1 cellular context compared by ENCODE assay signal in the genomic region with DNA sequence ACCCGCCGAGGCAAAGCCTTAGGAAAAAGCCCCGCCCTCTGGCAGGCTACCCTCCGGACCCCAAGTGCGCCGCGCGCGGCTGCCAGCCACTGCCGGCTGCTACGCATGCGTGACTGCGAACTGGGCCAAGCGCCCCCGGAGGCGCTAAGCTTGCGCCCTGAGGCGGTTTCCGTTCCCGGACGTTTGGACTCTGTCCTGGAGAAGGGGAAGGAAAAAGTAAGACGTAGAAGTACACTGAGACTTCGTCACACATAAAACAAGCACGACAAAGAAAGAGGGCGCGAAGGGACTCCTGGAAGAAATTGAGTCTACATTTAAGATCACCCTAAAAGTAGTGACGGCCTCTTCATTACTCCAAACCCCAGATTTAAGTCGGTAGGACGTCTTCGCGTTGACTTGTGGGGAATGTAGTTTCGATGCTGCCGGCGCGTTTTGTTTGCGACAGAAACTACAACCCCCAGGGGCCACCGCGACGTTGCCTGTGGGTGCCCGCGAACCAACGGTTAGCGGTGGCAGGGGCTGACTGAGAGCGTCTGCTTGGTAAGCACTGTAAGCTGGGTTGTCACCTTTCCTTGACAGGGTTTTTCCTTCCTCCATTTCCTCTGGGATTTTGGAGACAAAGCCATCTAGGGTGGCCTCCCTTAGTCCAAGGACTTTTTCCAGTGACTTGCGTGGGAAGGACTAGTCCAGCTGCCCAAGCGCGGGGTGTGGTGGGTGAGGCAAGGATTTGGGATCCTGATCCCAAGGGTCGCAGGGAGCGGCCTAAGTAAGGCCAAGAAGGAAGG.
TF ChIP-seq lines count a peak whose summit lies in the region.

A gene (plus strand): TSS at position 472 of the 785 bp plus-strand sequence. CDS start 49,715 bp downstream, outside the sequence.

TF ChIP-seq in HepG2, 621 proteins besides CTCF, POLR2A, EP300 and RAD21 (continued from another document and continues in another):
- TF ChIP-seq, protein P1, sequence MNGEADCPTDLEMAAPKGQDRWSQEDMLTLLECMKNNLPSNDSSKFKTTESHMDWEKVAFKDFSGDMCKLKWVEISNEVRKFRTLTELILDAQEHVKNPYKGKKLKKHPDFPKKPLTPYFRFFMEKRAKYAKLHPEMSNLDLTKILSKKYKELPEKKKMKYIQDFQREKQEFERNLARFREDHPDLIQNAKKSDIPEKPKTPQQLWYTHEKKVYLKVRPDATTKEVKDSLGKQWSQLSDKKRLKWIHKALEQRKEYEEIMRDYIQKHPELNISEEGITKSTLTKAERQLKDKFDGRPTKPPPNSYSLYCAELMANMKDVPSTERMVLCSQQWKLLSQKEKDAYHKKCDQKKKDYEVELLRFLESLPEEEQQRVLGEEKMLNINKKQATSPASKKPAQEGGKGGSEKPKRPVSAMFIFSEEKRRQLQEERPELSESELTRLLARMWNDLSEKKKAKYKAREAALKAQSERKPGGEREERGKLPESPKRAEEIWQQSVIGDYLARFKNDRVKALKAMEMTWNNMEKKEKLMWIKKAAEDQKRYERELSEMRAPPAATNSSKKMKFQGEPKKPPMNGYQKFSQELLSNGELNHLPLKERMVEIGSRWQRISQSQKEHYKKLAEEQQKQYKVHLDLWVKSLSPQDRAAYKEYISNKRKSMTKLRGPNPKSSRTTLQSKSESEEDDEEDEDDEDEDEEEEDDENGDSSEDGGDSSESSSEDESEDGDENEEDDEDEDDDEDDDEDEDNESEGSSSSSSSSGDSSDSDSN (CRISPR knock-in tag; IDR thresholded peaks at IDR 0.05) = no peak; the same call in none of the 2 replicates
- TF ChIP-seq ZNF354B (CRISPR knock-in tag; IDR thresholded peaks at IDR 0.05) (no peak), HNRNPUL1 (IDR thresholded peaks at IDR 0.05; ENCODE audit: low read depth, low read length) (no peak), NAIF1 (CRISPR knock-in tag; IDR thresholded peaks at IDR 0.05; ENCODE audit: borderline replicate concordance) (peak; percentile 70), ZNF552 (CRISPR knock-in tag; IDR thresholded peaks at IDR 0.05; ENCODE audit: borderline replicate concordance) (no peak), CBX1 (IDR thresholded peaks at IDR 0.05; ENCODE audit: low read depth) (no peak), HDAC6 (IDR thresholded peaks at IDR 0.05; ENCODE audit: low read depth, low read length) (no peak), ZNF615 (CRISPR knock-in tag; IDR thresholded peaks at IDR 0.05; ENCODE audit: borderline replicate concordance) (no peak), MYC (CRISPR knock-in tag; IDR thresholded peaks at IDR 0.05; ENCODE audit: borderline replicate concordance) (peak; percentile 52; the same call in 1 of the 2 replicates), ZNF564 (CRISPR knock-in tag; IDR thresholded peaks at IDR 0.05) (no peak), KDM5A (IDR thresholded peaks at IDR 0.05; ENCODE audit: borderline replicate concordance, low read length) (peak; percentile 85; the same call in 1 of the 2 replicates), MIER3 (CRISPR knock-in tag; IDR thresholded peaks at IDR 0.05; ENCODE audit: borderline replicate concordance) (no peak), TRIM24 (CRISPR knock-in tag; IDR thresholded peaks at IDR 0.05) (no peak), POLR2AphosphoS5 (IDR thresholded peaks at IDR 0.05; ENCODE audit: low read depth, low read length) (peak; percentile 78), ZNF547 (CRISPR knock-in tag; IDR thresholded peaks at IDR 0.05) (no peak; the same call in 1 of the 2 replicates), EEA1 (CRISPR knock-in tag; IDR thresholded peaks at IDR 0.05; ENCODE audit: borderline replicate concordance) (no peak), KAT2B (IDR thresholded peaks at IDR 0.05; ENCODE audit: borderline replicate concordance, low read depth, low read length) (no peak), SUZ12 (IDR thresholded peaks at IDR 0.05; ENCODE audit: low read depth, low read length) (peak; percentile 74), CAMTA2 (CRISPR knock-in tag; IDR thresholded peaks at IDR 0.05; ENCODE audit: borderline replicate concordance) (no peak), CHD4 (IDR thresholded peaks at IDR 0.05; ENCODE audit: borderline replicate concordance, low read length) (no peak), RARG (CRISPR knock-in tag; IDR thresholded peaks at IDR 0.05; ENCODE audit: low read depth) (0 out of 2 replicates have a peak, but pooled peaks have one; percentile 81), KDM2A (CRISPR knock-in tag; IDR thresholded peaks at IDR 0.05; ENCODE audit: borderline replicate concordance, low read depth) (no peak), NONO (IDR thresholded peaks at IDR 0.05) (no peak), NONO (CRISPR knock-in tag; conservative IDR thresholded peaks at IDR 0.05) (0 out of 2 replicates have a peak, but pooled peaks have one; percentile 29), ZSCAN25 (CRISPR knock-in tag; IDR thresholded peaks at IDR 0.05) (no peak), HNF4G (IDR thresholded peaks at IDR 0.05; ENCODE audit: borderline replicate concordance, low read depth, low read length) (peak; percentile 42; the same call in 1 of the 2 replicates), HNF4G (CRISPR knock-in tag; IDR thresholded peaks at IDR 0.05; ENCODE audit: borderline replicate concordance, low read depth) (no peak), ZBTB42 (CRISPR knock-in tag; IDR thresholded peaks at IDR 0.05) (no peak), PLRG1 (conservative IDR thresholded peaks at IDR 0.05) (no peak)
- TF ChIP-seq, protein P2, sequence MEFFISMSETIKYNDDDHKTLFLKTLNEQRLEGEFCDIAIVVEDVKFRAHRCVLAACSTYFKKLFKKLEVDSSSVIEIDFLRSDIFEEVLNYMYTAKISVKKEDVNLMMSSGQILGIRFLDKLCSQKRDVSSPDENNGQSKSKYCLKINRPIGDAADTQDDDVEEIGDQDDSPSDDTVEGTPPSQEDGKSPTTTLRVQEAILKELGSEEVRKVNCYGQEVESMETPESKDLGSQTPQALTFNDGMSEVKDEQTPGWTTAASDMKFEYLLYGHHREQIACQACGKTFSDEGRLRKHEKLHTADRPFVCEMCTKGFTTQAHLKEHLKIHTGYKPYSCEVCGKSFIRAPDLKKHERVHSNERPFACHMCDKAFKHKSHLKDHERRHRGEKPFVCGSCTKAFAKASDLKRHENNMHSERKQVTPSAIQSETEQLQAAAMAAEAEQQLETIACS (CRISPR knock-in tag; IDR thresholded peaks at IDR 0.05) = no peak; the same call in 1 of the 2 replicates
- TF ChIP-seq, protein P3, sequence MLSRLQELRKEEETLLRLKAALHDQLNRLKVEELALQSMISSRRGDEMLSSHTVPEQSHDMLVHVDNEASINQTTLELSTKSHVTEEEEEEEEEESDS (CRISPR knock-in tag; IDR thresholded peaks at IDR 0.05; ENCODE audit: borderline replicate concordance) = 0 out of 2 replicates have a peak, but pooled peaks have one; percentile 37
- TF ChIP-seq, protein P4, sequence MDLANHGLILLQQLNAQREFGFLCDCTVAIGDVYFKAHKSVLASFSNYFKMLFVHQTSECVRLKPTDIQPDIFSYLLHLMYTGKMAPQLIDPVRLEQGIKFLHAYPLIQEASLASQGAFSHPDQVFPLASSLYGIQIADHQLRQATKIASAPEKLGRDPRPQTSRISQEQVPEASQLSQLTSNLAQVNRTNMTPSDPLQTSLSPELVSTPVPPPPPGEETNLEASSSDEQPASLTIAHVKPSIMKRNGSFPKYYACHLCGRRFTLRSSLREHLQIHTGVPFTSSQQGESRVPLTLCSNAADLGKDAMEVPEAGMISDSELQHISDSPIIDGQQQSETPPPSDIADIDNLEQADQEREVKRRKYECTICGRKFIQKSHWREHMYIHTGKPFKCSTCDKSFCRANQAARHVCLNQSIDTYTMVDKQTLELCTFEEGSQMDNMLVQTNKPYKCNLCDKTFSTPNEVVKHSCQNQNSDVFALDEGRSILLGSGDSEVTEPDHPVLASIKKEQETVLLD (CRISPR knock-in tag; IDR thresholded peaks at IDR 0.05; ENCODE audit: low read depth) = peak; percentile 5; the same call in 1 of the 2 replicates
- TF ChIP-seq, protein P5, sequence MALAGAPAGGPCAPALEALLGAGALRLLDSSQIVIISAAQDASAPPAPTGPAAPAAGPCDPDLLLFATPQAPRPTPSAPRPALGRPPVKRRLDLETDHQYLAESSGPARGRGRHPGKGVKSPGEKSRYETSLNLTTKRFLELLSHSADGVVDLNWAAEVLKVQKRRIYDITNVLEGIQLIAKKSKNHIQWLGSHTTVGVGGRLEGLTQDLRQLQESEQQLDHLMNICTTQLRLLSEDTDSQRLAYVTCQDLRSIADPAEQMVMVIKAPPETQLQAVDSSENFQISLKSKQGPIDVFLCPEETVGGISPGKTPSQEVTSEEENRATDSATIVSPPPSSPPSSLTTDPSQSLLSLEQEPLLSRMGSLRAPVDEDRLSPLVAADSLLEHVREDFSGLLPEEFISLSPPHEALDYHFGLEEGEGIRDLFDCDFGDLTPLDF (CRISPR knock-in tag; IDR thresholded peaks at IDR 0.05) = peak; percentile 88
- TF ChIP-seq, protein P6, sequence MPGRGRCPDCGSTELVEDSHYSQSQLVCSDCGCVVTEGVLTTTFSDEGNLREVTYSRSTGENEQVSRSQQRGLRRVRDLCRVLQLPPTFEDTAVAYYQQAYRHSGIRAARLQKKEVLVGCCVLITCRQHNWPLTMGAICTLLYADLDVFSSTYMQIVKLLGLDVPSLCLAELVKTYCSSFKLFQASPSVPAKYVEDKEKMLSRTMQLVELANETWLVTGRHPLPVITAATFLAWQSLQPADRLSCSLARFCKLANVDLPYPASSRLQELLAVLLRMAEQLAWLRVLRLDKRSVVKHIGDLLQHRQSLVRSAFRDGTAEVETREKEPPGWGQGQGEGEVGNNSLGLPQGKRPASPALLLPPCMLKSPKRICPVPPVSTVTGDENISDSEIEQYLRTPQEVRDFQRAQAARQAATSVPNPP (CRISPR knock-in tag; IDR thresholded peaks at IDR 0.05) = no peak
- TF ChIP-seq, protein P7, sequence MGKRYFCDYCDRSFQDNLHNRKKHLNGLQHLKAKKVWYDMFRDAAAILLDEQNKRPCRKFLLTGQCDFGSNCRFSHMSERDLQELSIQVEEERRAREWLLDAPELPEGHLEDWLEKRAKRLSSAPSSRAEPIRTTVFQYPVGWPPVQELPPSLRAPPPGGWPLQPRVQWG (CRISPR knock-in tag; IDR thresholded peaks at IDR 0.05; ENCODE audit: borderline replicate concordance, low read depth) = no peak
- TF ChIP-seq, protein P8, sequence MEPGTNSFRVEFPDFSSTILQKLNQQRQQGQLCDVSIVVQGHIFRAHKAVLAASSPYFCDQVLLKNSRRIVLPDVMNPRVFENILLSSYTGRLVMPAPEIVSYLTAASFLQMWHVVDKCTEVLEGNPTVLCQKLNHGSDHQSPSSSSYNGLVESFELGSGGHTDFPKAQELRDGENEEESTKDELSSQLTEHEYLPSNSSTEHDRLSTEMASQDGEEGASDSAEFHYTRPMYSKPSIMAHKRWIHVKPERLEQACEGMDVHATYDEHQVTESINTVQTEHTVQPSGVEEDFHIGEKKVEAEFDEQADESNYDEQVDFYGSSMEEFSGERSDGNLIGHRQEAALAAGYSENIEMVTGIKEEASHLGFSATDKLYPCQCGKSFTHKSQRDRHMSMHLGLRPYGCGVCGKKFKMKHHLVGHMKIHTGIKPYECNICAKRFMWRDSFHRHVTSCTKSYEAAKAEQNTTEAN (CRISPR knock-in tag; conservative IDR thresholded peaks at IDR 0.05) = no peak; the same call in 1 of the 2 replicates
- TF ChIP-seq, protein P9, sequence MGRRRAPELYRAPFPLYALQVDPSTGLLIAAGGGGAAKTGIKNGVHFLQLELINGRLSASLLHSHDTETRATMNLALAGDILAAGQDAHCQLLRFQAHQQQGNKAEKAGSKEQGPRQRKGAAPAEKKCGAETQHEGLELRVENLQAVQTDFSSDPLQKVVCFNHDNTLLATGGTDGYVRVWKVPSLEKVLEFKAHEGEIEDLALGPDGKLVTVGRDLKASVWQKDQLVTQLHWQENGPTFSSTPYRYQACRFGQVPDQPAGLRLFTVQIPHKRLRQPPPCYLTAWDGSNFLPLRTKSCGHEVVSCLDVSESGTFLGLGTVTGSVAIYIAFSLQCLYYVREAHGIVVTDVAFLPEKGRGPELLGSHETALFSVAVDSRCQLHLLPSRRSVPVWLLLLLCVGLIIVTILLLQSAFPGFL (CRISPR knock-in tag; IDR thresholded peaks at IDR 0.05) = no peak
- TF ChIP-seq, protein P10, sequence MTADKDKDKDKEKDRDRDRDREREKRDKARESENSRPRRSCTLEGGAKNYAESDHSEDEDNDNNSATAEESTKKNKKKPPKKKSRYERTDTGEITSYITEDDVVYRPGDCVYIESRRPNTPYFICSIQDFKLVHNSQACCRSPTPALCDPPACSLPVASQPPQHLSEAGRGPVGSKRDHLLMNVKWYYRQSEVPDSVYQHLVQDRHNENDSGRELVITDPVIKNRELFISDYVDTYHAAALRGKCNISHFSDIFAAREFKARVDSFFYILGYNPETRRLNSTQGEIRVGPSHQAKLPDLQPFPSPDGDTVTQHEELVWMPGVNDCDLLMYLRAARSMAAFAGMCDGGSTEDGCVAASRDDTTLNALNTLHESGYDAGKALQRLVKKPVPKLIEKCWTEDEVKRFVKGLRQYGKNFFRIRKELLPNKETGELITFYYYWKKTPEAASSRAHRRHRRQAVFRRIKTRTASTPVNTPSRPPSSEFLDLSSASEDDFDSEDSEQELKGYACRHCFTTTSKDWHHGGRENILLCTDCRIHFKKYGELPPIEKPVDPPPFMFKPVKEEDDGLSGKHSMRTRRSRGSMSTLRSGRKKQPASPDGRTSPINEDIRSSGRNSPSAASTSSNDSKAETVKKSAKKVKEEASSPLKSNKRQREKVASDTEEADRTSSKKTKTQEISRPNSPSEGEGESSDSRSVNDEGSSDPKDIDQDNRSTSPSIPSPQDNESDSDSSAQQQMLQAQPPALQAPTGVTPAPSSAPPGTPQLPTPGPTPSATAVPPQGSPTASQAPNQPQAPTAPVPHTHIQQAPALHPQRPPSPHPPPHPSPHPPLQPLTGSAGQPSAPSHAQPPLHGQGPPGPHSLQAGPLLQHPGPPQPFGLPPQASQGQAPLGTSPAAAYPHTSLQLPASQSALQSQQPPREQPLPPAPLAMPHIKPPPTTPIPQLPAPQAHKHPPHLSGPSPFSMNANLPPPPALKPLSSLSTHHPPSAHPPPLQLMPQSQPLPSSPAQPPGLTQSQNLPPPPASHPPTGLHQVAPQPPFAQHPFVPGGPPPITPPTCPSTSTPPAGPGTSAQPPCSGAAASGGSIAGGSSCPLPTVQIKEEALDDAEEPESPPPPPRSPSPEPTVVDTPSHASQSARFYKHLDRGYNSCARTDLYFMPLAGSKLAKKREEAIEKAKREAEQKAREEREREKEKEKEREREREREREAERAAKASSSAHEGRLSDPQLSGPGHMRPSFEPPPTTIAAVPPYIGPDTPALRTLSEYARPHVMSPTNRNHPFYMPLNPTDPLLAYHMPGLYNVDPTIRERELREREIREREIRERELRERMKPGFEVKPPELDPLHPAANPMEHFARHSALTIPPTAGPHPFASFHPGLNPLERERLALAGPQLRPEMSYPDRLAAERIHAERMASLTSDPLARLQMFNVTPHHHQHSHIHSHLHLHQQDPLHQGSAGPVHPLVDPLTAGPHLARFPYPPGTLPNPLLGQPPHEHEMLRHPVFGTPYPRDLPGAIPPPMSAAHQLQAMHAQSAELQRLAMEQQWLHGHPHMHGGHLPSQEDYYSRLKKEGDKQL (CRISPR knock-in tag; IDR thresholded peaks at IDR 0.05; ENCODE audit: low read depth) = no peak
- TF ChIP-seq, protein P11, sequence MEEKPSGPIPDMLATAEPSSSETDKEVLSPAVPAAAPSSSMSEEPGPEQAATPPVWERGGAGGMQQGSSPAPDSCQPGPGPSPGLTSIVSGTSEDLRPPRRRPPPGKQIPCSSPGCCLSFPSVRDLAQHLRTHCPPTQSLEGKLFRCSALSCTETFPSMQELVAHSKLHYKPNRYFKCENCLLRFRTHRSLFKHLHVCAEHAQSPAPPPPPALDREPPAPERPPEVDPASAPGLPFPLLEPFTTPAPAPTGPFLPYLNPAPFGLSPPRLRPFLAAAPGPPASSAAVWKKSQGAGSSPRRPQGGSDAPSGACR (CRISPR knock-in tag; IDR thresholded peaks at IDR 0.05) = 0 out of 2 replicates have a peak, but pooled peaks have one; percentile 9
